ENCODE assay signal across 36 cellular contexts in the genomic region with DNA sequence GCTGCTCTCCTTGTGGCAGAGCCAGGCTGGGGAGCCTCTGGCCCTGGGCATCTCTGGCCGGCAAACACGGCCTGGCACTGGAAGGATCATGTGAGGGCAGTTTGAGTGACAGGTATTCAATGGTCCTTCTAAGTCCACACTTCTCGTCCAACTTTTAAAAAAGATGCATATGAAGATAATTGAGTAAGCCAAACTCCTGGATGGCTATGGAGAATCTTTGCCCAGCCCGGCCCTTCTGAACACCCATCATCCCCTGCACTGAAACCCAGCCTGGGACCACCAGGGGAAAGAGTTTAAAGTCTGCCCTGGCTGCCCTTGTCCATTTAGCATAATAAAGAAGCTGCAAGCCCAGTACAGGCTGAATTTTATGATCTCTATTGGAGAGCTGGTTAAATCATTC. TPM values are rescaled to one million over a fixed set of nuclear protein-coding genes. Genes with fewer than 3 reads are reported as not detected.
"Had no signal": no experiment of that assay in that cellular context is flagged by ENCODE, and none has a peak within 500 bp of the region (broad histone marks: within the 10 kb centered on the region; RNA-seq: fewer than 3 reads in every experiment).

No MANE protein-coding gene starts in this region.

- H3K36me3 ChIP-seq: gastrocnemius medialis, neutrophil, prostate gland, right atrium auricular region, stomach, thyroid gland, vagina had no signal

- FAIRE-seq: endothelial cell of umbilical vein, kidney had no signal

- H3K4me3 Mint-ChIP-seq: memory B cell, natural killer cell had no signal

- H3K27ac Mint-ChIP-seq: memory B cell, natural killer cell had no signal

- H3K27me3 ChIP-seq: vagina had no signal

- H3K36me3 Mint-ChIP-seq: memory B cell, natural killer cell had no signal

- H3K9me3 Mint-ChIP-seq: memory B cell, natural killer cell had no signal

- DNase-seq: dermis blood vessel endothelial cell; effector memory CD4-positive, alpha-beta T cell; erythroblast; foreskin fibroblast; gastrocnemius medialis; head of caudate nucleus; kidney; natural killer cell; stimulated activated CD4-positive, alpha-beta T cell treated with anti-CD3 and anti-CD28 coated beads, Interleukin-12 subunit alpha, Interleukin-12 subunit beta, amount 100 ng/mL, for 4 hours; stimulated activated CD4-positive, alpha-beta T cell treated with anti-CD3 and anti-CD28 coated beads, Interleukin-1b, Interleukin-23, amount 100 ng/mL, for 48 hours; stimulated activated CD4-positive, alpha-beta T cell treated with anti-CD3 and anti-CD28 coated beads, Interleukin-4, amount 100 ng/mL, for 1 hour; stimulated activated CD8-positive, alpha-beta memory T cell treated with anti-CD3 and anti-CD28 coated beads, Interleukin-4, amount 100 ng/mL, for 48 hours; stimulated activated naive CD4-positive, alpha-beta T cell treated with Interleukin-2 at 50 U/mL for 16 hours; stomach; thyroid gland; trophoblast cell had no signal

- H3K4me3 ChIP-seq: coronary artery, gastrocnemius medialis, lung, prostate gland, right atrium auricular region, smooth muscle cell, stomach, thyroid gland, vagina had no signal

- H3K4me1 ChIP-seq: gastrocnemius medialis, parathyroid adenoma, prostate gland, vagina had no signal

- H3K4me1 Mint-ChIP-seq: memory B cell, natural killer cell had no signal

- ATAC-seq: gastrocnemius medialis, left lobe of liver, natural killer cell, sciatic nerve had no signal

- H3K27ac ChIP-seq: coronary artery, gastrocnemius medialis, neutrophil, parathyroid adenoma, prostate gland, right atrium auricular region, stomach, thyroid gland, vagina had no signal

- H3K9me3 ChIP-seq: gastrocnemius medialis, neutrophil, prostate gland, right atrium auricular region, thyroid gland, vagina had no signal

RNA-seq across cellular contexts. Expression of gene PTF1A, which starts 4.1 kb away (rescaled TPM):
- total RNA-seq: dermis blood vessel endothelial cell, endothelial cell of umbilical vein, gastrocnemius medialis, glomerular endothelial cell, kidney, left lobe of liver, liver, lung, mononuclear cell, natural killer cell, omental fat pad, right atrium auricular region, sciatic nerve, smooth muscle cell, subcutaneous adipose tissue, temporal lobe, thyroid gland, ureter, vagina had no signal
- polyA plus RNA-seq: endothelial cell of umbilical vein, liver, lung, neural cell had no signal
